ENCODE assay signal across 16 cellular contexts in genomic region chr3:71143493-71143892, GRCh38.
DNase-seq lines count a peak whose midpoint lies in the region; ATAC-seq and TF ChIP-seq lines count a peak whose summit lies in the region.
"Had no signal": no experiment of that assay in that cellular context is flagged by ENCODE, and none has a peak within 500 bp of the region (broad histone marks: within the 10 kb centered on the region; RNA-seq: fewer than 3 reads in every experiment).

No MANE protein-coding gene starts in this region.

- no peak for TF ChIP-seq POLR2A in stomach (IDR thresholded peaks at IDR 0.05)

- no peak overlapping the region for H3K4me3 ChIP-seq in hepatocyte
- no peak overlapping the region for H3K4me3 ChIP-seq in stomach

- no peak for DNase-seq in CD4-positive, alpha-beta T cell
- no peak for DNase-seq in WTC11 (ENCODE audit: low spot score)
- DNase-seq in hepatocyte (ENCODE audit: low spot score): no peak
- no peak for DNase-seq in stomach
- DNase-seq in activated gamma-delta T cell (lab: John Stamatoyannopoulos, UW): no peak
- DNase-seq in ACHN: no peak
- DNase-seq in T-helper 9 cell: no peak
- DNase-seq: DMS153; EL; KG1; NCI-H1092; NCI-H2107; NCI-H226; NCI-H69; NK-92 treated with Interleukin-12 subunit alpha and Interleukin-12 subunit beta, amount 100 ng/mL, for 24 hours had no signal

- no peaks in the 10 kb centered on the region for H4K20me1 ChIP-seq in hepatocyte (ENCODE audit: insufficient read depth, poor library complexity, severe bottlenecking)

- no peaks in the 10 kb centered on the region for H3K9me3 ChIP-seq in CD4-positive, alpha-beta T cell (ENCODE audit: control insufficient read depth, low read length)
- H3K9me3 ChIP-seq in hepatocyte (ENCODE audit: low read depth): no peaks in the 10 kb centered on the region
- H3K9me3 ChIP-seq in stomach: no peaks in the 10 kb centered on the region

- TF ChIP-seq EP300 in stomach (IDR thresholded peaks at IDR 0.05): no peak

- H3K27ac ChIP-seq in CD4-positive, alpha-beta T cell (ENCODE audit: low read depth, low read length): no peak overlapping the region
- H3K27ac ChIP-seq in hepatocyte (peak overlapping the region; percentile 91), stomach (peak overlapping the region; percentile 34 to 80 (median 78))
- H3K27ac ChIP-seq: HL-60 had no signal

- H3K27ac Mint-ChIP-seq in CD4-positive, alpha-beta T cell: peak overlapping the region; percentile 78
- H3K27ac Mint-ChIP-seq in WTC11: no peak overlapping the region

- TF ChIP-seq CTCF in CD4-positive, alpha-beta T cell (IDR thresholded peaks at IDR 0.05): no peak
- no peak for TF ChIP-seq CTCF in WTC11 (IDR thresholded peaks at IDR 0.05)
- no peak for TF ChIP-seq CTCF in hepatocyte (IDR thresholded peaks at IDR 0.05; ENCODE audit: poor library complexity)
- no peak for TF ChIP-seq CTCF in stomach (IDR thresholded peaks at IDR 0.05)

- intact Hi-C loops in CD4-positive, alpha-beta T cell (cut with DNase I, micrococcal nuclease): no loop called here
- intact Hi-C loops in stomach (cut with DNase I; ENCODE audit: low total_unique reads): no loop called here

- POLR2A ChIA-PET in CD4-positive, alpha-beta T cell (lab: Charles Lee): interaction anchor here (1.5 to 2.2 kb wide), 2 partner anchors 11 to 13 kb away, joined by 6 to 7 read pairs; no protein-coding TSS in a partner anchor
- POLR2A ChIA-PET in WTC11 (lab: Charles Lee): no interaction called here

- H3K79me2 ChIP-seq in hepatocyte: peaks cover 55% of the 10 kb centered on the region

- H3K4me1 Mint-ChIP-seq in CD4-positive, alpha-beta T cell (ENCODE audit: low read depth): peaks cover 76% of the 10 kb centered on the region
- peaks cover 35% of the 10 kb centered on the region for H3K4me1 Mint-ChIP-seq in WTC11

- H2AFZ ChIP-seq in hepatocyte: no peak overlapping the region

- no peak overlapping the region for H3K4me2 ChIP-seq in hepatocyte

- in situ Hi-C loops in ACHN (cut with HindIII; ENCODE audit: low pct_ligation_motif_present, low pct_unique_long_range_greater_than_20kb, low sequenced_read_pairs): no loop called here

- WGBS in hepatocyte (ENCODE audit: low lambda C conversion rate, missing lambda C conversion rate): 96% methylated on average over 4 of the region's 4 CpGs
- WGBS in stomach, 5 donors: 94 to 97% (median 94%) methylated on average over 4 of the region's 4 CpGs

- CTCF ChIA-PET in CD4-positive, alpha-beta T cell (lab: Charles Lee): no interaction called here
- CTCF ChIA-PET in WTC11 (lab: Charles Lee): no interaction called here

- no peak for ATAC-seq in CD4-positive, alpha-beta T cell (ENCODE audit: poor library complexity)
- no peak for ATAC-seq in WTC11

- peaks cover 3% of the 10 kb centered on the region for H3K9me3 Mint-ChIP-seq in CD4-positive, alpha-beta T cell
- no peaks in the 10 kb centered on the region for H3K9me3 Mint-ChIP-seq in WTC11

- H3K9me2 ChIP-seq in hepatocyte (replicated peaks; ENCODE audit: insufficient read depth): no peaks in the 10 kb centered on the region

- no peak overlapping the region for H3K4me3 Mint-ChIP-seq in CD4-positive, alpha-beta T cell
- H3K4me3 Mint-ChIP-seq in WTC11: no peak overlapping the region

- no peaks in the 10 kb centered on the region for H3K27me3 Mint-ChIP-seq in CD4-positive, alpha-beta T cell
- peaks cover 2% of the 10 kb centered on the region; the same call in 1 of the 2 replicates for H3K27me3 Mint-ChIP-seq in WTC11 (ENCODE audit: low read depth)

- H3K36me3 Mint-ChIP-seq in CD4-positive, alpha-beta T cell (ENCODE audit: low read depth): peaks cover 71% of the 10 kb centered on the region
- no peaks in the 10 kb centered on the region; the same call in 1 of the 2 replicates for H3K36me3 Mint-ChIP-seq in WTC11

- no peaks in the 10 kb centered on the region for H3K36me3 ChIP-seq in hepatocyte (replicated peaks; ENCODE audit: insufficient read depth, low read depth)
- H3K36me3 ChIP-seq in stomach: no peaks in the 10 kb centered on the region

- H3K27me3 ChIP-seq in CD4-positive, alpha-beta T cell (ENCODE audit: control insufficient read depth, insufficient read depth, low read length): no peaks in the 10 kb centered on the region
- H3K27me3 ChIP-seq in hepatocyte: no peaks in the 10 kb centered on the region
- H3K27me3 ChIP-seq in stomach: no peaks in the 10 kb centered on the region

- H3K4me1 ChIP-seq in hepatocyte (ENCODE audit: insufficient read depth) (peaks cover 7% of the 10 kb centered on the region), stomach (peaks cover 4 to 41% (median 18%) of the 10 kb centered on the region in 4 donors)

TF ChIP-seq in WTC11, 78 proteins besides CTCF, POLR2A, EP300 and RAD21:
- TF ChIP-seq PRDM15 (CRISPR knock-in tag; IDR thresholded peaks at IDR 0.05) (no peak), FOXP1 (CRISPR knock-in tag; IDR thresholded peaks at IDR 0.05; ENCODE audit: borderline replicate concordance) (no peak), AR (CRISPR knock-in tag; IDR thresholded peaks at IDR 0.05) (no peak), ZNF121 (CRISPR knock-in tag; IDR thresholded peaks at IDR 0.05) (peak; percentile 60; the same call in 1 of the 2 replicates), GTF2I (CRISPR knock-in tag; conservative IDR thresholded peaks at IDR 0.05) (0 out of 2 replicates have a peak, but pooled peaks have one; percentile 33)
TF ChIP-seq in WTC11: peak in this region for 2.
